Comparison of ENCODE assay signal across 15 cellular contexts in the genomic region with DNA sequence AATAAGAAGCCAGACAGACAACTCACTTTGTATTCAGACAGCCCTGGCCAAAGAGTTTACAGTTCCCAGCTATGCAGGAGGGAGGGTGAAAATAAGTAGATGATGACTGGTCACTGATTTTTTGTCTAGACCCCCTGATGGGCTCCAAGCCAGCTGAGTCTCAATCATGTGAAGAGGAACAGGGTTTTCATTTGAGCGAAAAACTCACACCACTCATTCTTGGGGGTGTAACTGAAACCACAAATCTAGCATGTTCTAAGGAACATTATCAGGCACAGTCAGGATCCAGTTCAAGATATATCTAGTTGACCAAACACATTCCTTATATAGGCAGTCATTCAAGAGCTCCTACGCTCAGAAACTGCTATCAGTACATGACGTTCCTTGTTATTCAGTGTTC. TPM values are rescaled to one million over a fixed set of nuclear protein-coding genes. Genes with fewer than 3 reads are reported as not detected.
DNase-seq lines count a peak whose midpoint lies in the region; ATAC-seq and TF ChIP-seq lines count a peak whose summit lies in the region.
"Had no signal": no experiment of that assay in that cellular context is flagged by ENCODE, and none has a peak within 500 bp of the region (broad histone marks: within the 10 kb centered on the region; RNA-seq: fewer than 3 reads in every experiment).

No MANE protein-coding gene starts in this region.

- ATAC-seq in right cardiac atrium (peak; percentile 78 to 79), HG02885 (IDR thresholded peaks at IDR 0.05; ENCODE audit: poor library complexity, unreplicated experiment) (no peak)
- ATAC-seq: effector memory CD8-positive, alpha-beta T cell had no signal

- H3K27ac ChIP-seq in brain microvascular endothelial cell = peak overlapping the region; percentile 100
- H3K27ac ChIP-seq in right cardiac atrium (ENCODE audit: low read length) = peak overlapping the region; percentile 81
- H3K27ac ChIP-seq in stomach = peak overlapping the region in 3 of 5 donors; percentile 11 to 43 (median 40)
- no peak overlapping the region for H3K27ac ChIP-seq in caudate nucleus (ENCODE audit: low read depth, low read length)

- H3K27me3 ChIP-seq in brain microvascular endothelial cell (replicated peaks) = no peaks in the 10 kb centered on the region
- H3K27me3 ChIP-seq in right cardiac atrium (ENCODE audit: control insufficient read depth, insufficient read depth) = no peaks in the 10 kb centered on the region
- no peaks in the 10 kb centered on the region for H3K27me3 ChIP-seq in stomach

- peaks cover 8% of the 10 kb centered on the region for H3K36me3 ChIP-seq in brain microvascular endothelial cell (replicated peaks)
- H3K36me3 ChIP-seq in stomach = peaks cover 0 to 25% (median 6%) of the 10 kb centered on the region in 4 donors

- H3K36me3 Mint-ChIP-seq in mesothelial cell of epicardium = peaks cover 8% of the 10 kb centered on the region
- H3K36me3 Mint-ChIP-seq: activated naive CD4-positive, alpha-beta T cell treated with anti-CD3 and anti-CD28 coated beads, Interleukin-2, amount 10 ng/mL, durations not matched to agents 7 days and 5 days had no signal

- H3K4me3 ChIP-seq in brain microvascular endothelial cell (ENCODE audit: low read depth, low read length) (no peak overlapping the region), right cardiac atrium (ENCODE audit: low read length) (no peak overlapping the region), stomach (no peak overlapping the region)

- peaks cover 24% of the 10 kb centered on the region for H3K4me1 ChIP-seq in right cardiac atrium (ENCODE audit: control insufficient read depth, insufficient read depth, low read length)
- peaks cover 0 to 40% (median 23%) of the 10 kb centered on the region in 4 donors for H3K4me1 ChIP-seq in stomach

- H3K9me3 ChIP-seq in right cardiac atrium (ENCODE audit: control insufficient read depth, low read length) (no peaks in the 10 kb centered on the region), stomach (no peaks in the 10 kb centered on the region)

- DNase-seq in HCEC 1CT (peak; percentile 93), brain microvascular endothelial cell (peak; percentile 100), right cardiac atrium (peak in 2 of 3 donors; percentile 75 to 81), stomach (no peak), SW480 (ENCODE audit: low spot score) (no peak), caudate nucleus (lab: John Stamatoyannopoulos, UW) (no peak), mesothelial cell of epicardium (ENCODE audit: low spot score in 2 of 2, unreplicated experiment in 2 of 2) (no peak)
- DNase-seq: activated CD4-positive, alpha-beta memory T cell treated with anti-CD3 and anti-CD28 coated beads, Interleukin-2, amount 10 ng/mL, durations not matched to agents 7 days and 5 days; activated naive CD4-positive, alpha-beta T cell treated with anti-CD3 and anti-CD28 coated beads, Interleukin-2, amount 10 ng/mL, durations not matched to agents 7 days and 5 days; effector memory CD8-positive, alpha-beta T cell; NCI-H1092; NCI-H774; stimulated activated CD4-positive, alpha-beta T cell treated with anti-CD3 and anti-CD28 coated beads, Interleukin-4, amount 100 ng/mL, for 4 hours had no signal

- peaks cover 8% of the 10 kb centered on the region for H3K4me1 Mint-ChIP-seq in mesothelial cell of epicardium
- H3K4me1 Mint-ChIP-seq: activated CD4-positive, alpha-beta memory T cell treated with anti-CD3 and anti-CD28 coated beads, Interleukin-2, amount 10 ng/mL, durations not matched to agents 7 days and 5 days; activated naive CD4-positive, alpha-beta T cell treated with anti-CD3 and anti-CD28 coated beads, Interleukin-2, amount 10 ng/mL, durations not matched to agents 7 days and 5 days had no signal

- in situ Hi-C loops in brain microvascular endothelial cell (cut with HindIII; ENCODE audit: low pct_ligation_motif_present, low sequenced_read_pairs) = no loop called here

- H3K27ac Mint-ChIP-seq in mesothelial cell of epicardium = no peak overlapping the region
- H3K27ac Mint-ChIP-seq: activated CD4-positive, alpha-beta memory T cell treated with anti-CD3 and anti-CD28 coated beads, Interleukin-2, amount 10 ng/mL, durations not matched to agents 7 days and 5 days; activated naive CD4-positive, alpha-beta T cell treated with anti-CD3 and anti-CD28 coated beads, Interleukin-2, amount 10 ng/mL, durations not matched to agents 7 days and 5 days; effector memory CD8-positive, alpha-beta T cell had no signal

- no peak for TF ChIP-seq EP300 in stomach (IDR thresholded peaks at IDR 0.05)

- no peak overlapping the region for H3K4me3 Mint-ChIP-seq in mesothelial cell of epicardium
- H3K4me3 Mint-ChIP-seq: activated CD4-positive, alpha-beta memory T cell treated with anti-CD3 and anti-CD28 coated beads, Interleukin-2, amount 10 ng/mL, durations not matched to agents 7 days and 5 days; activated naive CD4-positive, alpha-beta T cell treated with anti-CD3 and anti-CD28 coated beads, Interleukin-2, amount 10 ng/mL, durations not matched to agents 7 days and 5 days; effector memory CD8-positive, alpha-beta T cell; neural crest cell had no signal

- WGBS in right cardiac atrium = 60% methylated on average over 3 of the region's 3 CpGs
- WGBS in stomach, 5 donors = 78 to 83% (median 81%) methylated on average over 3 of the region's 3 CpGs

- intact Hi-C loops in right cardiac atrium (cut with DNase I) (no loop called here), stomach (cut with DNase I; ENCODE audit: low total_unique reads) (no loop called here)

- H3K27me3 Mint-ChIP-seq in mesothelial cell of epicardium (ENCODE audit: low read depth) = no peaks in the 10 kb centered on the region
- H3K27me3 Mint-ChIP-seq: activated CD4-positive, alpha-beta memory T cell treated with anti-CD3 and anti-CD28 coated beads, Interleukin-2, amount 10 ng/mL, durations not matched to agents 7 days and 5 days had no signal

- TF ChIP-seq CTCF in brain microvascular endothelial cell (IDR thresholded peaks at IDR 0.05; ENCODE audit: low read depth, low read length, missing control alignments) (no peak), stomach (IDR thresholded peaks at IDR 0.05) (no peak), mesothelial cell of epicardium (IDR thresholded peaks at IDR 0.05; ENCODE audit: unreplicated experiment) (no peak)

- no peak for TF ChIP-seq POLR2A in stomach (IDR thresholded peaks at IDR 0.05)

- peaks cover 3% of the 10 kb centered on the region for H3K9me3 Mint-ChIP-seq in mesothelial cell of epicardium
- H3K9me3 Mint-ChIP-seq: activated CD4-positive, alpha-beta memory T cell treated with anti-CD3 and anti-CD28 coated beads, Interleukin-2, amount 10 ng/mL, durations not matched to agents 7 days and 5 days; activated naive CD4-positive, alpha-beta T cell treated with anti-CD3 and anti-CD28 coated beads, Interleukin-2, amount 10 ng/mL, durations not matched to agents 7 days and 5 days; effector memory CD8-positive, alpha-beta T cell; neural crest cell had no signal

RNA-seq across cellular contexts. Expression of gene LMCD1, which starts 59.0 kb away (rescaled TPM):
- total RNA-seq in right cardiac atrium (10 to 100 TPM; 45.6 to 57.8 (median 55.4) TPM), stomach (10 to 100 TPM in 3 of 5 donors, under 1 TPM in 2; 0.58 to 42.3 (median 17.4) TPM), mesothelial cell of epicardium (20.8 to 24.2 TPM (median 22.4 TPM) in 3 replicates)
- polyA plus RNA-seq in right cardiac atrium (43.4 TPM), stomach (10 to 100 TPM; 21.0 to 60.2 (median 45.5) TPM)

Comparison
In these comparisons a context has a peak if more than half of its experiments do, and no peak if none do; other contexts are left out.
1. DNase-seq: peak in HCEC 1CT (single experiment), brain microvascular endothelial cell (single experiment) and right cardiac atrium (2 of 3); none in stomach (single experiment), SW480 (single experiment), caudate nucleus (0 of 61) and mesothelial cell of epicardium (0 of 2).